25 cellular contexts compared by ENCODE assay signal in the genomic region with DNA sequence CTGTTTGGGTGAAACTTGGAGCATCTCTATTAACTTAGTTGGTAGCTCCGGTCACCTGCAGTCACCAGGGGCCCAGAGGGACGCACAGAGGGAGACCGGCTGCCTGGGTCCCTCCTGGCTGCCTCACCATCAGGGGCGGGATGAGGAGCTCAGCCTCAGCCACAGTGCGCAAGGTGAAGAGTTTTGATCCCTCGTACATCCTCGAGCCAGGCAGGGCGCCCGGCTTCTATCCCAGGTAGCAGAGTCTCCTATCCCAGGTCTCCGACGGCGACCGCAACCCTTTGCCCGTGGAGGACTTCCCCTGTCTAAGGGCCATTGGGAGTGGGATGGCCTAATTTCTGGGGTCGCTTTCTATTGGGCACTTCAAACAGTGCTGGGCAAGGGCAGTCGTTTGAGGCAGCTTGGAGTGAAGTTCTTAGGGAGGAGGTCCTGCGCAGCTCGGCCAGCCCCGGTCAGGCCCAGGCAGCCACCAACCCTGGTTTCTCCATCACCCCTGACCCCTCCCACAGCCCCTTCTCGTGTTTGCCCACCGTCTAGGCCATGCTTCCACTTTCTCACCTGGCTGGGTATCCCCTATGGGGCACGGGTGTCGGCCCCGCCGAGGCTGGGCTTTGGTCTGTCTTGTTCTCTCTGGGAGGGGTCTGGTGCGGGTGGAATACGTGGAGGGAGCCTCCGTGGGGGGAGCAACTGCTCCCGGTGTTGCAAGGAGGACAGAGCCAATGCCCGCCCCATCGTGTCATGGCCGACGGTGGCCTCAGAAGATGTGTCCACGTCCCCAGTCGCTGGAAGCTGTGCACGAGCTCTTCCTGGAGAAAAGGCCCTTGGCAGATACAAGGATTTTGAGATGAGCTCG. TPM values are rescaled to one million over a fixed set of nuclear protein-coding genes. Genes with fewer than 3 reads are reported as not detected.
DNase-seq lines count a peak whose midpoint lies in the region; ATAC-seq, FAIRE-seq and TF ChIP-seq lines count a peak whose summit lies in the region.
"Had no signal": no experiment of that assay in that cellular context is flagged by ENCODE, and none has a peak within 500 bp of the region (broad histone marks: within the 10 kb centered on the region; RNA-seq: fewer than 3 reads in every experiment).

No MANE protein-coding gene starts in this region.

- peaks cover 0 to 2% (median 1%) of the 10 kb centered on the region in 4 donors for H3K4me1 ChIP-seq in stomach

- H3K4me1 Mint-ChIP-seq in glutamatergic neuron (ENCODE audit: low read depth, unreplicated experiment): peaks cover 14% of the 10 kb centered on the region

- peaks cover 3% of the 10 kb centered on the region for H3K27me3 Mint-ChIP-seq in glutamatergic neuron (ENCODE audit: unreplicated experiment)

- ATAC-seq in GM19023 (IDR thresholded peaks at IDR 0.05; ENCODE audit: unreplicated experiment) (no peak), GM19324 (IDR thresholded peaks at IDR 0.05; ENCODE audit: low FRiP score, unreplicated experiment) (no peak)
- ATAC-seq: activated CD4-positive, CD25-positive, alpha-beta regulatory T cell treated with anti-CD3 and anti-CD28 coated beads, Interleukin-2, amount 50 U/mL, for 24 hours; heart right ventricle had no signal

- TF ChIP-seq CTCF in glutamatergic neuron (IDR thresholded peaks at IDR 0.05; ENCODE audit: partially characterized antibody, unreplicated experiment) (no peak), stomach (IDR thresholded peaks at IDR 0.05) (no peak)

- TF ChIP-seq POLR2A in GM12892 (IDR thresholded peaks at IDR 0.05; ENCODE audit: low read depth, low read length): no peak
- TF ChIP-seq POLR2A in stomach (IDR thresholded peaks at IDR 0.05): no peak

- peaks cover 5% of the 10 kb centered on the region for H3K9me3 Mint-ChIP-seq in glutamatergic neuron (ENCODE audit: unreplicated experiment)
- H3K9me3 Mint-ChIP-seq: CD4-positive, alpha-beta memory T cell; immature natural killer cell had no signal

- intact Hi-C loops in stomach (cut with DNase I; ENCODE audit: low total_unique reads): no loop called here

- H3K27ac ChIP-seq in stomach: no peak overlapping the region
- H3K27ac ChIP-seq: cardiac muscle cell, heart right ventricle, RWPE1 had no signal

- FAIRE-seq in GM12892 (lab: Jason Lieb, UNC): no peak
- FAIRE-seq: GM12891, urothelium cell line had no signal

- H3K9me3 ChIP-seq in stomach: no peaks in the 10 kb centered on the region
- H3K9me3 ChIP-seq: heart right ventricle had no signal

- no peak overlapping the region for H3K4me3 ChIP-seq in stomach
- H3K4me3 ChIP-seq: cardiac muscle cell, heart right ventricle, lung had no signal

- no peak overlapping the region for H3K27ac Mint-ChIP-seq in glutamatergic neuron (ENCODE audit: unreplicated experiment)
- H3K27ac Mint-ChIP-seq: CD4-positive, alpha-beta memory T cell; immature natural killer cell had no signal

- WGBS in stomach, 5 donors: 78 to 84% (median 79%) methylated on average over 33 to 37 of the region's 37 CpGs

- H3K27me3 ChIP-seq in stomach: peaks cover 0 to 84% (median 55%) of the 10 kb centered on the region in 3 donors

- no peaks in the 10 kb centered on the region for H3K36me3 Mint-ChIP-seq in glutamatergic neuron (ENCODE audit: unreplicated experiment)
- H3K36me3 Mint-ChIP-seq: CD4-positive, alpha-beta memory T cell had no signal

- TF ChIP-seq EP300 in stomach (IDR thresholded peaks at IDR 0.05): no peak

- H3K36me3 ChIP-seq in stomach: no peaks in the 10 kb centered on the region
- H3K36me3 ChIP-seq: cardiac muscle cell, heart right ventricle had no signal

- peak; percentile 11 for DNase-seq in activated T-cell treated with anti-CD3 and anti-CD28 coated beads, Interleukin-2, amount 50 U/mL, for 1 hour
- no peak for DNase-seq in activated T-cell treated with anti-CD3 and anti-CD28 coated beads for 4 hours
- peak; percentile 16 for DNase-seq in GM12892 (ENCODE audit: insufficient read length)
- no peak for DNase-seq in glutamatergic neuron
- peak; percentile 20 for DNase-seq in stomach
- no peak for DNase-seq in HCEC 1CT
- DNase-seq: activated effector memory CD4-positive, alpha-beta T cell treated with Interleukin-2 at 50 U/mL for 16 hours; amygdala; immature natural killer cell; IMR-90; NCI-H1436 treated with DMSO at 0.1 percent for 48 hours; NCI-H526; retina; T-helper 9 cell had no signal

- peak overlapping the region; percentile 38 for H3K4me3 Mint-ChIP-seq in glutamatergic neuron (ENCODE audit: unreplicated experiment)
- H3K4me3 Mint-ChIP-seq: immature natural killer cell had no signal

RNA-seq across cellular contexts. Expression of a gene that starts 3.6 kb away (rescaled TPM):
- polyA plus RNA-seq in GM12892 (2012; ENCODE audit: missing spikeins): not detected
- total RNA-seq in glutamatergic neuron (ENCODE audit: unreplicated experiment) (not detected), stomach (not detected)
- polyA plus RNA-seq in stomach: not detected
- total RNA-seq: cardiac muscle cell; CD4-positive, alpha-beta memory T cell; dermis microvascular lymphatic vessel endothelial cell; heart right ventricle; IMR-90; lung had no signal
- polyA plus RNA-seq: cardiac muscle cell; CD4-positive, alpha-beta memory T cell; heart right ventricle; immature natural killer cell; IMR-90; lung had no signal

RNA-seq across cellular contexts. Expression of a gene that starts 10.0 kb away (rescaled TPM):
- polyA plus RNA-seq in GM12892 (2012; ENCODE audit: missing spikeins): not detected
- total RNA-seq in glutamatergic neuron (ENCODE audit: unreplicated experiment): 1.0 TPM
- total RNA-seq in stomach: not detected
- not detected for polyA plus RNA-seq in stomach
- total RNA-seq: cardiac muscle cell; CD4-positive, alpha-beta memory T cell; dermis microvascular lymphatic vessel endothelial cell; IMR-90 had no signal
- polyA plus RNA-seq: cardiac muscle cell; CD4-positive, alpha-beta memory T cell; heart right ventricle; immature natural killer cell; IMR-90 had no signal

RNA-seq across cellular contexts. Expression of a gene that starts 57.1 kb away (rescaled TPM):
- polyA plus RNA-seq in GM12892 (2012; ENCODE audit: missing spikeins): not detected
- total RNA-seq in glutamatergic neuron (ENCODE audit: unreplicated experiment) (115 TPM), stomach (100 to 1,000 TPM in 1 of 5 donors, 10 to 100 TPM in 4; 24.3 to 127 (median 38.2) TPM)
- 10 to 100 TPM in 1 of 3 donors, 1 to 10 TPM in 2; 8.6 to 16.6 (median 9.2) TPM for polyA plus RNA-seq in stomach

Comparison
In these comparisons a context has a peak if more than half of its experiments do, and no peak if none do; other contexts are left out.
1. DNase-seq: peak in activated T-cell treated with anti-CD3 and anti-CD28 coated beads, Interleukin-2, amount 50 U/mL, for 1 hour (single experiment), GM12892 (single experiment) and stomach (single experiment); none in activated T-cell treated with anti-CD3 and anti-CD28 coated beads for 4 hours (single experiment), glutamatergic neuron (single experiment) and HCEC 1CT (single experiment).